In the genomic region with DNA sequence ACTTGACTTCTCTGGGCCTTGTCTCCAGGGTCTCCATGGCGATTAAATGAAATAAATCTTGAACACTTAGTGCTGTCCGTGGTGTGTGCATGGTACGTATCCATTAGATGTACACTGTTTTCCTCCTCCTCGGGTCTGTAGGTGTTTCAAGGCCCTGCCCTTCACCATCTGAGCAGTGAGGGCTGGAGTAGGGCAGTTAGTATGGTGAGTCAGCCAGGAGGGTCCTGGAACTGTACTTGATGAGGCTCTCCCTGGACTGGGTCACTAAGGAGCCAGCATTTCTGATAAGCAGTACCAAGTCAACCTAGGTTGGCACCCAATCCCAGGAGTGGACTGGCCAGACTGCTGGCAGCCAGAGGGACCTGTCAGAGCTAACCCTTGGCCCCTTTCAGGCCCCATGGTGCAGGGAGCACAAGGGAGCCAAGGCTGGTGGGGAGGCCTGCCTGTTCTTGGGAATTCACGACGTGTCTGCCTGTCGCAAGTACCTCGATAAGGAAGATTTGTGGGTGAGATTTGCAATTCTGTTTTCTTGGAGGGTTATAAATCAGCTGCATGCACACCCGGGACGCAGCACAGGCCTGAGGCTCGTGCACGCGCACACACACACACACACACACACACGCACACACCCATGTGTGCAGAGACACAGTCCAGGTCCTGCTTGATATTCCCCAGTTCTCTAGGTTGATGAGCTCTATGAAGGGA, we compare ENCODE assay signal across 10 cellular contexts.
DNase-seq lines count a peak whose midpoint lies in the region; ATAC-seq, FAIRE-seq and TF ChIP-seq lines count a peak whose summit lies in the region.
"Had no signal": no experiment of that assay in that cellular context is flagged by ENCODE, and none has a peak within 500 bp of the region (broad histone marks: within the 10 kb centered on the region; RNA-seq: fewer than 3 reads in every experiment).

No MANE protein-coding gene starts in this region.

- H3K9ac ChIP-seq in BLaER1 treated with 17β-estradiol and CSF1 and Interleukin-3, amounts not matched to agents 10 nM and 100 nM: peak overlapping the region in 2 of 11 experiments; percentile 24 to 36; a peak in 2 of 22 replicates

- FAIRE-seq in RCC 7860 (lab: Jason Lieb, UNC): peak; percentile 27
- FAIRE-seq in pancreas (lab: Jason Lieb, UNC): no peak

- WGBS in heart right ventricle, 2 donors: 50 to 62% methylated on average over 14 of the region's 14 CpGs
- WGBS in pancreas, 2 donors: 41 to 47% methylated on average over 14 of the region's 14 CpGs

- DNase-seq in RCC 7860 (ENCODE audit: low spot score): peak; percentile 54
- peak in 1 of 2 donors; percentile 18 for DNase-seq in heart right ventricle
- DNase-seq in pancreas: peak in 3 of 6 donors; percentile 42 to 60 (median 46)
- DNase-seq in NCI-H345 treated with DMSO at 0.1 percent for 48 hours (lab: John Stamatoyannopoulos, UW; ENCODE audit: unreplicated experiment): no peak
- no peak for DNase-seq in activated CD8-positive, alpha-beta memory T cell treated with anti-CD3 and anti-CD28 coated beads, Interleukin-2, amount 50 U/mL, for 48 hours
- DNase-seq: NCI-H345 had no signal

- intact Hi-C loops in heart right ventricle (cut with DNase I): loop anchor here in 2 of 10 donors (5.0 to 10.0 kb wide), 2 partner anchors 36 to 208 kb away; no protein-coding TSS in a partner anchor
- intact Hi-C loops in pancreas (cut with DNase I): loop anchor here in 1 of 3 donors (10.0 kb wide), 1 partner anchor 108 kb away; no protein-coding TSS in a partner anchor

- peaks cover 27 to 81% (median 54%) of the 10 kb centered on the region in 11 experiments; a peak in 21 of 22 replicates for H3K36me3 ChIP-seq in BLaER1 treated with 17β-estradiol and CSF1 and Interleukin-3, amounts not matched to agents 10 nM and 100 nM
- H3K36me3 ChIP-seq in heart right ventricle (peaks cover 0 to 21% (median 8%) of the 10 kb centered on the region in 9 donors), pancreas (no peaks in the 10 kb centered on the region)

- ATAC-seq in heart right ventricle (peak in 5 of 8 donors; percentile 5 to 70 (median 17)), pancreas (peak; percentile 29 to 49 (median 35)), HG02852 (IDR thresholded peaks at IDR 0.05; ENCODE audit: unreplicated experiment) (no peak), HG02798 (IDR thresholded peaks at IDR 0.05; ENCODE audit: poor library complexity, unreplicated experiment) (no peak)
- ATAC-seq: sciatic nerve had no signal

- TF ChIP-seq CTCF in heart right ventricle (IDR thresholded peaks at IDR 0.05): no peak
- no peak for TF ChIP-seq CTCF in pancreas (IDR thresholded peaks at IDR 0.05)

- no peak overlapping the region for H3K27ac ChIP-seq in BLaER1 treated with 17β-estradiol and CSF1 and Interleukin-3, amounts not matched to agents 10 nM and 100 nM
- peak overlapping the region in 8 of 10 donors; percentile 50 to 91 (median 65) for H3K27ac ChIP-seq in heart right ventricle
- peak overlapping the region; percentile 14 to 68 (median 42) for H3K27ac ChIP-seq in pancreas

- H3K4me1 ChIP-seq in BLaER1 treated with 17β-estradiol and CSF1 and Interleukin-3, amounts not matched to agents 10 nM and 100 nM: peaks cover 94 to 100% (median 98%) of the 10 kb centered on the region in 10 experiments
- peaks cover 84 to 100% (median 100%) of the 10 kb centered on the region in 9 donors for H3K4me1 ChIP-seq in heart right ventricle
- peaks cover 37 to 76% (median 46%) of the 10 kb centered on the region in 3 donors for H3K4me1 ChIP-seq in pancreas

- peaks cover 97 to 100% (median 99%) of the 10 kb centered on the region in 11 experiments for H4K20me1 ChIP-seq in BLaER1 treated with 17β-estradiol and CSF1 and Interleukin-3, amounts not matched to agents 10 nM and 100 nM

- H3K4me3 ChIP-seq in BLaER1 treated with 17β-estradiol and CSF1 and Interleukin-3, amounts not matched to agents 10 nM and 100 nM: no peak overlapping the region
- H3K4me3 ChIP-seq in heart right ventricle (no peak overlapping the region), pancreas (no peak overlapping the region)

- H3K9me3 ChIP-seq in BLaER1 treated with 17β-estradiol and CSF1 and Interleukin-3, amounts not matched to agents 10 nM and 100 nM (replicated peaks in 1 of 11): no peaks in the 10 kb centered on the region
- H3K9me3 ChIP-seq in heart right ventricle (no peaks in the 10 kb centered on the region), pancreas (no peaks in the 10 kb centered on the region)

- H3K4me2 ChIP-seq in BLaER1 treated with 17β-estradiol and CSF1 and Interleukin-3, amounts not matched to agents 10 nM and 100 nM: peak overlapping the region; percentile 38 to 100 (median 97); a peak in 20 of 22 replicates

- no peaks in the 10 kb centered on the region for H3K27me3 ChIP-seq in BLaER1 treated with 17β-estradiol and CSF1 and Interleukin-3, amounts not matched to agents 10 nM and 100 nM
- H3K27me3 ChIP-seq in heart right ventricle: no peaks in the 10 kb centered on the region
- H3K27me3 ChIP-seq in pancreas: no peaks in the 10 kb centered on the region

Comparison
In these comparisons a context has a peak if more than half of its experiments do, and no peak if none do; other contexts are left out.
1. H3K27ac ChIP-seq: peak in heart right ventricle (8 of 10) and pancreas (4 of 4); none in BLaER1 treated with 17β-estradiol and CSF1 and Interleukin-3, amounts not matched to agents 10 nM and 100 nM (0 of 11).
2. ATAC-seq: peak in heart right ventricle (5 of 8) and pancreas (4 of 4); none in HG02852 (single experiment) and HG02798 (single experiment).